ENCODE assay signal across 12 cellular contexts in genomic region chr11:8261921-8262551, GRCh38. TPM values are rescaled to one million over a fixed set of nuclear protein-coding genes. Genes with fewer than 3 reads are reported as not detected.
DNase-seq lines count a peak whose midpoint lies in the region; ATAC-seq and TF ChIP-seq lines count a peak whose summit lies in the region.
"Had no signal": no experiment of that assay in that cellular context is flagged by ENCODE, and none has a peak within 500 bp of the region (broad histone marks: within the 10 kb centered on the region; RNA-seq: fewer than 3 reads in every experiment).

No MANE protein-coding gene starts in this region.

- intact Hi-C loops in colonic mucosa (cut with DNase I), result no loop called here

- H3K4me3 ChIP-seq in H7 (ENCODE audit: insufficient read depth, low read depth, low read length), result peak overlapping the region; percentile 48
- peak overlapping the region; percentile 61 for H3K4me3 ChIP-seq in skeletal muscle satellite cell (ENCODE audit: low read length)
- H3K4me3 ChIP-seq in colonic mucosa, result no peak overlapping the region

- POLR2A ChIA-PET in WTC11 (lab: Charles Lee), result interaction anchor here (1.0 kb wide), 1 partner anchor 610 kb away, joined by 3 read pairs; no protein-coding TSS in a partner anchor

- no peaks in the 10 kb centered on the region for H3K36me3 Mint-ChIP-seq in WTC11

- CTCF ChIA-PET in WTC11 (lab: Charles Lee), result interaction anchor here (0.9 to 4.5 kb wide), 15 partner anchors 8 to 74 kb away, joined by 3 to 105 read pairs (median 27); no protein-coding TSS in a partner anchor

- no peaks in the 10 kb centered on the region for H3K9me3 Mint-ChIP-seq in WTC11
- H3K9me3 Mint-ChIP-seq: activated T-helper 1 cell treated with anti-CD3 and anti-CD28 coated beads, Interleukin-12 subunit alpha, Interleukin-12 subunit beta, Interleukin-2, Interleukin-4 antibody, amounts not matched to agents 30 ng/mL and 10 ng/mL and 1 ng/mL, durations not matched to agents 14 hours and 24 hours and 36 hours; T-helper 1 cell treated with Interleukin-12 subunit alpha and Interleukin-12 subunit beta and Interleukin-4 antibody, amounts not matched to agents 30 μg/mL and 1 μg/mL, for 36 hours had no signal

- H3K27me3 ChIP-seq in H7 (ENCODE audit: control insufficient read depth, insufficient read depth, low read length) (peaks cover 64% of the 10 kb centered on the region), skeletal muscle satellite cell (ENCODE audit: control insufficient read depth, insufficient read depth, low read length) (peaks cover 90% of the 10 kb centered on the region), colonic mucosa (peaks cover 40% of the 10 kb centered on the region)

- DNase-seq in H7, result peak; percentile 61
- no peak for DNase-seq in WTC11 (ENCODE audit: low spot score)
- peak; percentile 74 for DNase-seq in islet precursor cell
- no peak for DNase-seq in colonic mucosa
- DNase-seq in hypothalamus (lab: John Stamatoyannopoulos, UW), result no peak
- DNase-seq in GM19238 (ENCODE audit: insufficient read length, low spot score), result no peak

- H3K9ac ChIP-seq in skeletal muscle satellite cell (ENCODE audit: low read depth, low read length) (no peak overlapping the region), colonic mucosa (ENCODE audit: low read depth in 2 of 2, low read length in 2 of 2) (no peak overlapping the region)

- H3K27me3 Mint-ChIP-seq in WTC11 (ENCODE audit: low read depth), result peaks cover 78% of the 10 kb centered on the region

- no peak overlapping the region for H3K27ac Mint-ChIP-seq in WTC11
- H3K27ac Mint-ChIP-seq: activated T-helper 1 cell treated with anti-CD3 and anti-CD28 coated beads, Interleukin-12 subunit alpha, Interleukin-12 subunit beta, Interleukin-2, Interleukin-4 antibody, amounts not matched to agents 30 ng/mL and 10 ng/mL and 1 ng/mL, durations not matched to agents 14 hours and 24 hours and 36 hours; T-helper 1 cell treated with Interleukin-12 subunit alpha and Interleukin-12 subunit beta and Interleukin-4 antibody, amounts not matched to agents 30 μg/mL and 1 μg/mL, for 36 hours had no signal

- peaks cover 16% of the 10 kb centered on the region for H3K4me1 Mint-ChIP-seq in WTC11

- H3K4me2 ChIP-seq in skeletal muscle satellite cell (ENCODE audit: low read length), result peak overlapping the region; percentile 87

- no peak overlapping the region for H3K27ac ChIP-seq in colonic mucosa

- peaks cover 13% of the 10 kb centered on the region for H3K4me1 ChIP-seq in skeletal muscle satellite cell (ENCODE audit: control insufficient read depth, insufficient read depth, low read length)
- no peaks in the 10 kb centered on the region for H3K4me1 ChIP-seq in colonic mucosa

- no peak for ATAC-seq in WTC11
- ATAC-seq in GM21723 (IDR thresholded peaks at IDR 0.05; ENCODE audit: unreplicated experiment), result no peak

- H3K4me3 Mint-ChIP-seq in WTC11, result peak overlapping the region; percentile 70
- H3K4me3 Mint-ChIP-seq: activated T-helper 1 cell treated with anti-CD3 and anti-CD28 coated beads, Interleukin-12 subunit alpha, Interleukin-12 subunit beta, Interleukin-2, Interleukin-4 antibody, amounts not matched to agents 30 ng/mL and 10 ng/mL and 1 ng/mL, durations not matched to agents 14 hours and 24 hours and 36 hours; T-helper 1 cell treated with Interleukin-12 subunit alpha and Interleukin-12 subunit beta and Interleukin-4 antibody, amounts not matched to agents 30 μg/mL and 1 μg/mL, for 36 hours had no signal

- H3K9me3 ChIP-seq in skeletal muscle satellite cell (replicated peaks; ENCODE audit: low read length), result no peaks in the 10 kb centered on the region
- no peaks in the 10 kb centered on the region for H3K9me3 ChIP-seq in colonic mucosa

- TF ChIP-seq CTCF in WTC11 (IDR thresholded peaks at IDR 0.05), result no peak
- no peak for TF ChIP-seq CTCF in colonic mucosa (IDR thresholded peaks at IDR 0.05)

- H3K36me3 ChIP-seq in H7 (replicated peaks; ENCODE audit: control insufficient read depth, insufficient read depth, low read length), result no peaks in the 10 kb centered on the region
- no peaks in the 10 kb centered on the region for H3K36me3 ChIP-seq in skeletal muscle satellite cell (ENCODE audit: insufficient read depth, low read length)
- no peaks in the 10 kb centered on the region for H3K36me3 ChIP-seq in colonic mucosa

TF ChIP-seq in WTC11, 78 proteins besides CTCF, POLR2A, EP300 and RAD21:
- TF ChIP-seq E2F1 (CRISPR knock-in tag; IDR thresholded peaks at IDR 0.05) (no peak), ATF1 (CRISPR knock-in tag; IDR thresholded peaks at IDR 0.05) (no peak), E2F5 (CRISPR knock-in tag; IDR thresholded peaks at IDR 0.05) (no peak), IRF1 (CRISPR knock-in tag; IDR thresholded peaks at IDR 0.05) (no peak), TEAD1 (CRISPR knock-in tag; IDR thresholded peaks at IDR 0.05) (no peak), SMAD3 (CRISPR knock-in tag; IDR thresholded peaks at IDR 0.05; ENCODE audit: borderline replicate concordance) (no peak), TCF7 (CRISPR knock-in tag; IDR thresholded peaks at IDR 0.05; ENCODE audit: low read depth) (no peak), ZNF232 (CRISPR knock-in tag; IDR thresholded peaks at IDR 0.05) (no peak), ZNF219 (CRISPR knock-in tag; IDR thresholded peaks at IDR 0.05; ENCODE audit: borderline replicate concordance) (no peak), FOXP1 (CRISPR knock-in tag; IDR thresholded peaks at IDR 0.05; ENCODE audit: borderline replicate concordance) (no peak)

RNA-seq across cellular contexts. Expression of gene LMO1, which starts 1.6 kb away (rescaled TPM):
- 0.22 and 0.94 TPM in 2 replicates for total RNA-seq in H7 (2014; rRNA removed; shearing (Covaris generic))
- total RNA-seq in WTC11 (2021) (0.39 to 0.44 TPM (median 0.44 TPM) in 3 replicates), colonic mucosa (not detected)
- total RNA-seq in skeletal muscle satellite cell (2012; rRNA removed), result not detected in 2 replicates
- total RNA-seq: activated T-helper 1 cell treated with anti-CD3 and anti-CD28 coated beads, Interleukin-12 subunit alpha, Interleukin-12 subunit beta, Interleukin-2, Interleukin-4 antibody, amounts not matched to agents 30 ng/mL and 10 ng/mL and 1 ng/mL, durations not matched to agents 14 hours and 24 hours and 36 hours; endothelial cell of umbilical vein; mononuclear cell had no signal

Comparison
In these comparisons a context has a peak if more than half of its experiments do, and no peak if none do; other contexts are left out.
1. DNase-seq: peak in H7 (single experiment) and islet precursor cell (single experiment); none in WTC11 (single experiment), colonic mucosa (single experiment), hypothalamus (0 of 51) and GM19238 (single experiment).